ENCODE assay signal across 20 cellular contexts in genomic region chr3:53803816-53804545, GRCh38. TPM values are rescaled to one million over a fixed set of nuclear protein-coding genes. Genes with fewer than 3 reads are reported as not detected.
A peak's percentile ranks its signal among the peaks of the same experiment; 100 is the strongest.
DNase-seq lines count a peak whose midpoint lies in the region; TF ChIP-seq lines count a peak whose summit lies in the region.
"Had no signal": no experiment of that assay in that cellular context is flagged by ENCODE, and none has a peak within 500 bp of the region (broad histone marks: within the 10 kb centered on the region; RNA-seq: fewer than 3 reads in every experiment).

No MANE protein-coding gene starts in this region.

- no peaks in the 10 kb centered on the region for H3K4me1 Mint-ChIP-seq in endodermal cell
- H3K4me1 Mint-ChIP-seq in neural progenitor cell: peaks cover 31% of the 10 kb centered on the region
- peaks cover 37% of the 10 kb centered on the region for H3K4me1 Mint-ChIP-seq in type B pancreatic cell (ENCODE audit: unreplicated experiment)
- H3K4me1 Mint-ChIP-seq: activated naive CD8-positive, alpha-beta T cell treated with anti-CD3 and anti-CD28 coated beads, Interleukin-2, amount 10 ng/mL, durations not matched to agents 7 days and 5 days; T-helper 17 cell had no signal

- H3K4me2 ChIP-seq in neural progenitor cell: no peak overlapping the region

- H3K27me3 ChIP-seq in endodermal cell (ENCODE audit: control insufficient read depth, insufficient read depth, low read length, poor library complexity, severe bottlenecking): no peaks in the 10 kb centered on the region
- no peaks in the 10 kb centered on the region for H3K27me3 ChIP-seq in neural progenitor cell
- H3K27me3 ChIP-seq: heart left ventricle had no signal

- H3F3A ChIP-seq in neural progenitor cell (ENCODE audit: low read depth): no peaks in the 10 kb centered on the region

- H3K36me3 ChIP-seq in endodermal cell (ENCODE audit: control insufficient read depth, insufficient read depth, low read length) (no peaks in the 10 kb centered on the region), neural progenitor cell (no peaks in the 10 kb centered on the region)
- H3K36me3 ChIP-seq: heart left ventricle had no signal

- H3K4me3 ChIP-seq in endodermal cell (ENCODE audit: low read length) (no peak overlapping the region), neural progenitor cell (no peak overlapping the region)
- H3K4me3 ChIP-seq: heart left ventricle had no signal

- H3K4me1 ChIP-seq in endodermal cell (ENCODE audit: control insufficient read depth, insufficient read depth, low read length) (no peaks in the 10 kb centered on the region), neural progenitor cell (no peaks in the 10 kb centered on the region)

- H3K36me3 Mint-ChIP-seq in endodermal cell (ENCODE audit: low read depth) (no peaks in the 10 kb centered on the region), neural progenitor cell (no peaks in the 10 kb centered on the region), type B pancreatic cell (no peaks in the 10 kb centered on the region)
- H3K36me3 Mint-ChIP-seq: activated naive CD8-positive, alpha-beta T cell treated with anti-CD3 and anti-CD28 coated beads, Interleukin-2, amount 10 ng/mL, durations not matched to agents 7 days and 5 days; naive thymus-derived CD4-positive, alpha-beta T cell; stimulated activated effector memory CD8-positive, alpha-beta T cell treated with anti-CD3 and anti-CD28 coated beads, Interleukin-12 subunit alpha, Interleukin-12 subunit beta, amount 100 ng/mL, for 72 hours had no signal

- H3K27ac ChIP-seq in endodermal cell (ENCODE audit: low read depth, low read length) (no peak overlapping the region), neural progenitor cell (no peak overlapping the region)
- H3K27ac ChIP-seq: C4-2B, heart left ventricle had no signal

- H3K9me3 Mint-ChIP-seq in endodermal cell (no peaks in the 10 kb centered on the region), neural progenitor cell (no peaks in the 10 kb centered on the region), type B pancreatic cell (no peaks in the 10 kb centered on the region)
- H3K9me3 Mint-ChIP-seq: activated naive CD8-positive, alpha-beta T cell treated with anti-CD3 and anti-CD28 coated beads, Interleukin-2, amount 10 ng/mL, durations not matched to agents 7 days and 5 days; stimulated activated effector memory CD8-positive, alpha-beta T cell treated with anti-CD3 and anti-CD28 coated beads, Interleukin-12 subunit alpha, Interleukin-12 subunit beta, amount 100 ng/mL, for 72 hours had no signal

- H2AFZ ChIP-seq in neural progenitor cell (replicated peaks): no peak overlapping the region

- no peak for TF ChIP-seq CTCF in endodermal cell (conservative IDR thresholded peaks at IDR 0.05)
- TF ChIP-seq CTCF in neural progenitor cell (IDR thresholded peaks at IDR 0.05): no peak
- no peak for TF ChIP-seq CTCF in type B pancreatic cell (conservative IDR thresholded peaks at IDR 0.05)

- no peaks in the 10 kb centered on the region for H4K20me1 ChIP-seq in neural progenitor cell (ENCODE audit: low read depth)

- H3K27me3 Mint-ChIP-seq in endodermal cell (ENCODE audit: insufficient read depth) (peaks cover 2% of the 10 kb centered on the region), neural progenitor cell (ENCODE audit: insufficient read depth, low read depth) (peaks cover 3% of the 10 kb centered on the region), type B pancreatic cell (no peaks in the 10 kb centered on the region)
- H3K27me3 Mint-ChIP-seq: activated naive CD8-positive, alpha-beta T cell treated with anti-CD3 and anti-CD28 coated beads, Interleukin-2, amount 10 ng/mL, durations not matched to agents 7 days and 5 days had no signal

- H3K4me3 Mint-ChIP-seq in endodermal cell (no peak overlapping the region), neural progenitor cell (no peak overlapping the region), type B pancreatic cell (no peak overlapping the region)
- H3K4me3 Mint-ChIP-seq: activated naive CD8-positive, alpha-beta T cell treated with anti-CD3 and anti-CD28 coated beads, Interleukin-2, amount 10 ng/mL, durations not matched to agents 7 days and 5 days; naive thymus-derived CD4-positive, alpha-beta T cell; stimulated activated effector memory CD8-positive, alpha-beta T cell treated with anti-CD3 and anti-CD28 coated beads, Interleukin-12 subunit alpha, Interleukin-12 subunit beta, amount 100 ng/mL, for 72 hours; T-helper 17 cell had no signal

- 89 to 94% methylated on average over 8 to 18 of the region's 18 CpGs for WGBS in endodermal cell (ENCODE audit: insufficient coverage in 1 of 2, insufficient read length in 1 of 2), 2 experiments

- H3K9ac ChIP-seq in endodermal cell (ENCODE audit: extremely low read depth, low read length, poor library complexity, severe bottlenecking) (no peak overlapping the region), neural progenitor cell (no peak overlapping the region)

- H3K9me3 ChIP-seq in endodermal cell (ENCODE audit: control insufficient read depth, low read length) (no peaks in the 10 kb centered on the region), neural progenitor cell (ENCODE audit: low read depth) (no peaks in the 10 kb centered on the region)
- H3K9me3 ChIP-seq: heart left ventricle had no signal

- DNase-seq in activated effector memory CD4-positive, alpha-beta T cell treated with anti-CD3 and anti-CD28 coated beads, Interleukin-2, amount 50 U/mL, for 16 hours: peak; percentile 51
- DNase-seq in activated effector memory CD4-positive, alpha-beta T cell treated with Interleukin-2 at 50 U/mL for 16 hours: no peak
- DNase-seq in endodermal cell (peak; percentile 43), neural progenitor cell (ENCODE audit: low spot score) (no peak), type B pancreatic cell (ENCODE audit: extremely low spot score, unreplicated experiment) (no peak), NCI-H526 treated with DMSO at 0.1 percent for 48 hours (lab: John Stamatoyannopoulos, UW) (no peak), retina (no peak), DMS53 (lab: John Stamatoyannopoulos, UW) (no peak)
- DNase-seq: activated naive CD8-positive, alpha-beta T cell treated with anti-CD3 and anti-CD28 coated beads, Interleukin-2, amount 10 ng/mL, durations not matched to agents 7 days and 5 days; activated T-cell treated with anti-CD3 and anti-CD28 coated beads, Interleukin-2, amount 50 U/mL, for 48 hours; heart left ventricle; naive thymus-derived CD4-positive, alpha-beta T cell; NCI-H524; SIG-M5; stimulated activated CD4-positive, alpha-beta T cell treated with anti-CD3 and anti-CD28 coated beads, Interleukin-12 subunit alpha, Interleukin-12 subunit beta, amount 100 ng/mL, for 4 hours; T-helper 17 cell had no signal

- H3K27ac Mint-ChIP-seq in endodermal cell: no peak overlapping the region
- peak overlapping the region; percentile 54 for H3K27ac Mint-ChIP-seq in neural progenitor cell
- H3K27ac Mint-ChIP-seq in type B pancreatic cell: peak overlapping the region; percentile 72
- H3K27ac Mint-ChIP-seq: activated naive CD8-positive, alpha-beta T cell treated with anti-CD3 and anti-CD28 coated beads, Interleukin-2, amount 10 ng/mL, durations not matched to agents 7 days and 5 days; progenitor cell of endocrine pancreas; stimulated activated effector memory CD8-positive, alpha-beta T cell treated with anti-CD3 and anti-CD28 coated beads, Interleukin-12 subunit alpha, Interleukin-12 subunit beta, amount 100 ng/mL, for 72 hours; T-helper 17 cell had no signal

- no peaks in the 10 kb centered on the region for H3K79me2 ChIP-seq in neural progenitor cell (ENCODE audit: low read depth)

RNA-seq across cellular contexts. Expression of gene CHDH, which starts 42.2 kb away (rescaled TPM):
- total RNA-seq in endodermal cell: 10 to 100 TPM; 12.7 to 21.4 TPM
- polyA plus RNA-seq in endodermal cell (2013, experiment 1 of 2): 2.0 TPM
- 3.1 TPM for polyA plus RNA-seq in endodermal cell (2013, experiment 2 of 2)
- total RNA-seq in neural progenitor cell (ENCODE audit: low replicate concordance): 1.5 and 5.9 TPM in 2 replicates
- 8.0 and 9.6 TPM in 2 replicates for total RNA-seq in type B pancreatic cell (ENCODE audit: low replicate concordance)
- polyA plus RNA-seq: naive thymus-derived CD4-positive, alpha-beta T cell had no signal

RNA-seq across cellular contexts. Expression of gene IL17RB, which starts 42.4 kb away (rescaled TPM):
- total RNA-seq in endodermal cell (1 to 10 TPM; 6.2 to 8.4 TPM), neural progenitor cell (ENCODE audit: low replicate concordance) (3.4 and 5.5 TPM in 2 replicates), type B pancreatic cell (ENCODE audit: low replicate concordance) (10.5 and 10.8 TPM in 2 replicates)
- polyA plus RNA-seq in endodermal cell (2013, experiment 1 of 2): 3.3 TPM
- polyA plus RNA-seq in endodermal cell (2013, experiment 2 of 2): 3.5 TPM
- total RNA-seq: lung microvascular endothelial cell had no signal

Comparison
In these comparisons a context has a peak if more than half of its experiments do, and no peak if none do; other contexts are left out.
1. DNase-seq: peak in activated effector memory CD4-positive, alpha-beta T cell treated with anti-CD3 and anti-CD28 coated beads, Interleukin-2, amount 50 U/mL, for 16 hours (single experiment) and endodermal cell (single experiment); none in activated effector memory CD4-positive, alpha-beta T cell treated with Interleukin-2 at 50 U/mL for 16 hours (single experiment), neural progenitor cell (single experiment), type B pancreatic cell (single experiment), NCI-H526 treated with DMSO at 0.1 percent for 48 hours (single experiment), retina (single experiment) and DMS53 (single experiment).